1 cellular context compared by ENCODE assay signal in genomic region chr4:163164110-163164509, GRCh38.
TF ChIP-seq lines count a peak whose summit lies in the region.

No MANE protein-coding gene starts in this region.

TF ChIP-seq in K562, 482 proteins besides CTCF, POLR2A, EP300 and RAD21:
- TF ChIP-seq PBX2 (CRISPR knock-in tag; IDR thresholded peaks at IDR 0.05; ENCODE audit: low read depth) (no peak), PBX2 (tag; conservative IDR thresholded peaks at IDR 0.05; ENCODE audit: low read depth) (0 out of 2 replicates have a peak, but pooled peaks have one; percentile 12), ZC3H4 (CRISPR knock-in tag; IDR thresholded peaks at IDR 0.05; ENCODE audit: borderline replicate concordance) (no peak), HSF4 (CRISPR knock-in tag; IDR thresholded peaks at IDR 0.05; ENCODE audit: borderline replicate concordance) (no peak), TAF7 (tag; IDR thresholded peaks at IDR 0.05) (no peak), PKNOX1 (IDR thresholded peaks at IDR 0.05) (peak; percentile 65; the same call in 1 of the 2 replicates), MEIS2 (IDR thresholded peaks at IDR 0.05; ENCODE audit: partially characterized antibody) (peak; percentile 31)
